In the genomic region with DNA sequence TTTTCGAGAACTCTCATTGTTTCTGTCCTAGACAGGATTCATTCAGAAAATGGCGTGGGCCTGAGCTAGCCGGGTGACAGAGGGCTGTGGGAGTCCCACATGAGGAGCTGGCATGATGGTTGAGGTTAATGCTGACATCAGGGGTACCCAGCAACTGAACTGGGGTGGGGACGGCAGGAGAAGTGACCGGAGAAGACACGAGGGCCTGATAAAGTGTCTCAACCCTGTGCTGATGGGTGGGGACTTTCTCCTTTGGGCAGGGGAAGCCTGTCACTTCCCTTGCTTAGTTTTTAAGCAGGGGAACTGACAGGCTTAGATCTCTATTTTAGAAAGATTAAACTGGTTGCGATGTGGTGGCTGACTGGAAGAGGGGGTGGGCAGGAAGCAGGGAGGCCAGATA, we compare ENCODE assay signal across 21 cellular contexts. TPM values are rescaled to one million over a fixed set of nuclear protein-coding genes. Genes with fewer than 3 reads are reported as not detected.
"Had no signal": no experiment of that assay in that cellular context is flagged by ENCODE, and none has a peak within 500 bp of the region (broad histone marks: within the 10 kb centered on the region; RNA-seq: fewer than 3 reads in every experiment).

No MANE protein-coding gene starts in this region.

- H3K4me3 Mint-ChIP-seq: activated CD4-positive, alpha-beta T cell treated with anti-CD3 and anti-CD28 coated beads for 36 hours; activated CD8-positive, alpha-beta T cell treated with anti-CD3 and anti-CD28 coated beads for 36 hours; activated naive CD4-positive, alpha-beta T cell treated with anti-CD3 and anti-CD28 coated beads for 36 hours; stimulated activated naive B cell treated with anti-CD40 and anti-IgM and Interleukin-4, amounts not matched to agents 10 μg/mL and 1 μg/mL and 100 μg/mL, for 72 hours; type B pancreatic cell had no signal

- H3K27me3 Mint-ChIP-seq: activated CD8-positive, alpha-beta T cell treated with anti-CD3 and anti-CD28 coated beads for 36 hours had no signal

- H3K27ac ChIP-seq: colonic mucosa, heart right ventricle, left ventricle myocardium inferior, psoas muscle, right lobe of liver, spleen, VCaP had no signal

- H3K4me1 ChIP-seq: colonic mucosa had no signal

- H3K4me3 ChIP-seq: colonic mucosa, heart right ventricle, left ventricle myocardium inferior, psoas muscle, right lobe of liver, spleen had no signal

- H3K36me3 Mint-ChIP-seq: stimulated activated naive B cell treated with anti-CD40 and anti-IgM and Interleukin-4, amounts not matched to agents 10 μg/mL and 1 μg/mL and 100 μg/mL, for 72 hours; type B pancreatic cell had no signal

- H3K36me3 ChIP-seq: colonic mucosa, heart right ventricle, left ventricle myocardium inferior, right lobe of liver, spleen had no signal

- H3K27me3 ChIP-seq: colonic mucosa, right lobe of liver had no signal

- H3K4me1 Mint-ChIP-seq: activated CD4-positive, alpha-beta T cell treated with anti-CD3 and anti-CD28 coated beads for 36 hours had no signal

- H3K9me3 Mint-ChIP-seq: activated CD8-positive, alpha-beta T cell treated with anti-CD3 and anti-CD28 coated beads for 36 hours; activated naive CD4-positive, alpha-beta T cell treated with anti-CD3 and anti-CD28 coated beads for 36 hours; stimulated activated naive B cell treated with anti-CD40 and anti-IgM and Interleukin-4, amounts not matched to agents 10 μg/mL and 1 μg/mL and 100 μg/mL, for 72 hours; type B pancreatic cell had no signal

- ATAC-seq: activated CD4-positive, alpha-beta T cell treated with anti-CD3 and anti-CD28 coated beads for 36 hours; activated CD8-positive, alpha-beta T cell treated with anti-CD3 and anti-CD28 coated beads for 36 hours; heart right ventricle; stimulated activated naive B cell treated with anti-CD40 and anti-IgM and Interleukin-4, amounts not matched to agents 10 μg/mL and 1 μg/mL and 100 μg/mL, for 72 hours had no signal

- DNase-seq: activated CD4-positive, alpha-beta T cell treated with anti-CD3 and anti-CD28 coated beads for 36 hours; activated CD8-positive, alpha-beta memory T cell treated with anti-CD3 and anti-CD28 coated beads, Interleukin-2, amount 50 U/mL, for 48 hours; activated CD8-positive, alpha-beta T cell treated with anti-CD3 and anti-CD28 coated beads for 36 hours; activated naive CD4-positive, alpha-beta T cell treated with anti-CD3 and anti-CD28 coated beads for 36 hours; colonic mucosa; effector CD4-positive, alpha-beta T cell; heart right ventricle; left ventricle myocardium inferior; psoas muscle; right lobe of liver; spleen; stimulated activated CD4-positive, alpha-beta T cell treated with anti-CD3 and anti-CD28 coated beads, Interleukin-1b, Interleukin-23, amount 100 ng/mL, for 48 hours; stimulated activated naive B cell treated with anti-CD40 and anti-IgM and Interleukin-4, amounts not matched to agents 10 μg/mL and 1 μg/mL and 100 μg/mL, for 72 hours; T-helper 2 cell had no signal

- H3K9me3 ChIP-seq: colonic mucosa, heart right ventricle, left ventricle myocardium inferior, psoas muscle, right lobe of liver, spleen had no signal

- H3K27ac Mint-ChIP-seq: activated CD4-positive, alpha-beta T cell treated with anti-CD3 and anti-CD28 coated beads for 36 hours; activated CD8-positive, alpha-beta T cell treated with anti-CD3 and anti-CD28 coated beads for 36 hours; activated naive CD4-positive, alpha-beta T cell treated with anti-CD3 and anti-CD28 coated beads for 36 hours; stimulated activated naive B cell treated with anti-CD40 and anti-IgM and Interleukin-4, amounts not matched to agents 10 μg/mL and 1 μg/mL and 100 μg/mL, for 72 hours; type B pancreatic cell had no signal

RNA-seq across cellular contexts. Expression of a gene that starts 14.6 kb away (rescaled TPM):
- total RNA-seq: cardiac septum, endothelial cell of umbilical vein, fibroblast of lung, left ventricle myocardium inferior had no signal
- polyA plus RNA-seq: endothelial cell of umbilical vein, fibroblast of lung, heart right ventricle, keratinocyte had no signal

RNA-seq across cellular contexts. Expression of a gene that starts 28.4 kb away (rescaled TPM):
- total RNA-seq: activated CD8-positive, alpha-beta T cell treated with anti-CD3 and anti-CD28 coated beads for 36 hours; endothelial cell of umbilical vein; frontal cortex; left ventricle myocardium inferior had no signal
- polyA plus RNA-seq: endothelial cell of umbilical vein had no signal

RNA-seq across cellular contexts. Expression of a gene that starts 39.3 kb away (rescaled TPM):
- total RNA-seq: activated CD4-positive, alpha-beta T cell treated with anti-CD3 and anti-CD28 coated beads for 36 hours; activated CD8-positive, alpha-beta T cell treated with anti-CD3 and anti-CD28 coated beads for 36 hours; activated naive CD4-positive, alpha-beta T cell treated with anti-CD3 and anti-CD28 coated beads for 36 hours; cardiac septum; colonic mucosa; endothelial cell of umbilical vein; frontal cortex; heart right ventricle; left ventricle myocardium inferior had no signal
- polyA plus RNA-seq: endothelial cell of umbilical vein, heart right ventricle, keratinocyte had no signal
